19 cellular contexts compared by ENCODE assay signal in the genomic region with DNA sequence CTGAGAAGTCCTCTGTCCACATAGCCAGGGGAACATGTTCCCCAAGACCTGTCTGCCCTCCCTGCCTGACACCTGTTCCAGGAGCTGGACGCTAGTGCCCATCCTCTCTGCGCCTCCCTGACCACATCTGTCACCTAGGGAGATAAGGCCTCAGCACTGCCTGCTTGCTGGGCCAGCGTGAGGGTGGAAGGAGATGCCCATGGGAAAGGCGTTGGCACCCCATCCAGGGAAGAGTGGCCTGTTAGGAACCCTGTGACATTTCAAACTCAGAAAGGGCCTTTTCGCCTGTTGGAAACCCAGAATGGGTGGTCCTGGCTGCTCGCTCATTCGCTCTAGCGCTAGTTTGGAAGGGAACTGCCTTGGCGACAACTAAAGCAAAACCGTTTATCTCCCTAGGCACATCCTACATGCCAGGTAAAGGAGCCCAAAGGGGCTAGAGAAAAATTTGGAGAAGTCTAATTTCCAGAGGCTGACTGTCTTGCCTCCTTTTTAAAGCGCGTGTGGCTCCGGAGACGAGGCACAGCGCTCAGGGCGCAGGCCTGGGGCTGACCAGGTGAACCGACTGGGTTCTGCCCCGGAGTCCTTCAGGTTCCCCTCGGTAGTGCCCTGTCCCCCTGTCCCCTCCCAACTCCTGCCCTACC. TPM values are rescaled to one million over a fixed set of nuclear protein-coding genes. Genes with fewer than 3 reads are reported as not detected.
DNase-seq lines count a peak whose midpoint lies in the region; ATAC-seq, FAIRE-seq and TF ChIP-seq lines count a peak whose summit lies in the region.
"Had no signal": no experiment of that assay in that cellular context is flagged by ENCODE, and none has a peak within 500 bp of the region (broad histone marks: within the 10 kb centered on the region; RNA-seq: fewer than 3 reads in every experiment).

No MANE protein-coding gene starts in this region.

- ATAC-seq in naive thymus-derived CD8-positive, alpha-beta T cell: no peak
- ATAC-seq in GM19023 (IDR thresholded peaks at IDR 0.05; ENCODE audit: unreplicated experiment): no peak
- ATAC-seq in HG03342 (IDR thresholded peaks at IDR 0.05; ENCODE audit: unreplicated experiment): no peak
- ATAC-seq: activated CD8-positive, alpha-beta T cell treated with anti-CD3 and anti-CD28 coated beads, Interleukin-2, amount 10 ng/mL, durations not matched to agents 7 days and 5 days; activated T-helper 17 cell treated with anti-CD3 and anti-CD28 coated beads, Interleukin-2, amount 50 U/mL, for 72 hours; effector memory CD8-positive, alpha-beta T cell had no signal

- H3K18ac ChIP-seq in H1 (ENCODE audit: extremely low read depth, low read length): no peak overlapping the region; the same call in 1 of the 2 replicates

- H3K14ac ChIP-seq in H1 (ENCODE audit: insufficient read length): no peak overlapping the region

- 0 out of 7 replicates have a peak overlapping the region, but pooled peaks of 2 of the 4 experiments have one; percentile 3 to 4 for H3K9ac ChIP-seq in H1 (replicated peaks in 1 of 4; ENCODE audit: extremely low read depth in 1 of 4, low read depth in 3 of 4, low read length in 3 of 4)

- H3K79me1 ChIP-seq in H1 (ENCODE audit: low read depth, low read length): no peaks in the 10 kb centered on the region; the same call in 1 of the 2 replicates

- H3K4me1 Mint-ChIP-seq in naive thymus-derived CD8-positive, alpha-beta T cell: peaks cover 5 to 27% (median 23%) of the 10 kb centered on the region in 4 donors

- H4K20me1 ChIP-seq in H1 (replicated peaks in 1 of 2; ENCODE audit: control insufficient read depth in 1 of 2, insufficient read depth in 2 of 2, low read length in 2 of 2): peaks cover 0 to 5% of the 10 kb centered on the region in 2 experiments

- POLR2A ChIA-PET in H1 (lab: Charles Lee; ENCODE audit: partially characterized antibody): interaction anchor here (0.9 to 6.1 kb wide), 8 partner anchors 13 to 99 kb away, joined by 3 to 48 read pairs (median 4); a partner anchor contains a TSS
- POLR2A ChIA-PET in naive thymus-derived CD8-positive, alpha-beta T cell (lab: Charles Lee): no interaction called here

- H2AK5ac ChIP-seq in H1 (ENCODE audit: low read depth, low read length): peak overlapping the region; percentile 32; the same call in 1 of the 2 replicates

- TF ChIP-seq EP300 in H1 (IDR thresholded peaks at IDR 0.05; ENCODE audit: borderline replicate concordance in 1 of 2, low read depth in 2 of 2, low read length in 2 of 2): no peak

- no peak overlapping the region for H3K56ac ChIP-seq in H1 (replicated peaks; ENCODE audit: insufficient read length, low read depth, low read length)

- 50% methylated on average over 19 of the region's 19 CpGs; no CpG with 5 or more reads in 1 of the 2 experiments for WGBS in H1 (ENCODE audit: extremely low coverage in 1 of 2, insufficient coverage in 1 of 2, insufficient read length in 1 of 2, insufficient replicate concordance in 2 of 2, low coverage in 1 of 2, low lambda C conversion rate in 2 of 2, missing lambda C conversion rate in 1 of 2), 2 experiments

- TF ChIP-seq POLR2A in H1 (IDR thresholded peaks at IDR 0.05; ENCODE audit: control extremely low read depth in 1 of 2, low read depth in 2 of 2, low read length in 2 of 2): no peak

- H2BK20ac ChIP-seq in H1 (ENCODE audit: low read length): 0 out of 2 replicates have a peak overlapping the region, but pooled peaks have one; percentile 48

- CTCF ChIA-PET in H1 (lab: Charles Lee; ENCODE audit: partially characterized antibody): interaction anchor here (2.8 kb wide), 1 partner anchor 178 kb away, joined by 10 read pairs; no protein-coding TSS in a partner anchor

- H2BK120ac ChIP-seq in H1 (replicated peaks; ENCODE audit: low read depth, low read length): no peak overlapping the region

- H3K23me2 ChIP-seq in H1 (ENCODE audit: low read depth, low read length): peaks cover 7% of the 10 kb centered on the region

- no peak overlapping the region for H4K91ac ChIP-seq in H1 (replicated peaks; ENCODE audit: insufficient read length, low read length)

- no peak overlapping the region for H4K5ac ChIP-seq in H1 (ENCODE audit: insufficient read length, low read depth, low read length)

- peaks cover 21 to 62% (median 34%) of the 10 kb centered on the region in 5 donors for H3K27me3 Mint-ChIP-seq in naive thymus-derived CD8-positive, alpha-beta T cell

- H3K36me3 ChIP-seq in right atrium auricular region (no peaks in the 10 kb centered on the region), H1 (ENCODE audit: control insufficient read depth in 2 of 4, insufficient read depth in 4 of 4, low read length in 3 of 4) (no peaks in the 10 kb centered on the region; a peak in 1 of 8 replicates), tibial artery (no peaks in the 10 kb centered on the region)
- H3K36me3 ChIP-seq: vagina had no signal

- peaks cover 23 to 35% of the 10 kb centered on the region in 2 donors for H3K27me3 ChIP-seq in right atrium auricular region
- H3K27me3 ChIP-seq in H1 (replicated peaks in 1 of 4; ENCODE audit: control insufficient read depth in 3 of 4, extremely low read depth in 1 of 4, insufficient read depth in 3 of 4, low read length in 3 of 4): peaks cover 35 to 63% (median 58%) of the 10 kb centered on the region in 4 experiments
- peaks cover 0 to 61% of the 10 kb centered on the region in 2 donors for H3K27me3 ChIP-seq in tibial artery

- H3K4me3 Mint-ChIP-seq in naive thymus-derived CD8-positive, alpha-beta T cell: peak overlapping the region in 7 of 10 donors; percentile 3 to 84 (median 67)
- H3K4me3 Mint-ChIP-seq: activated CD8-positive, alpha-beta T cell treated with anti-CD3 and anti-CD28 coated beads, Interleukin-2, amount 10 ng/mL, durations not matched to agents 7 days and 5 days; central memory CD8-positive, alpha-beta T cell had no signal

- no peaks in the 10 kb centered on the region for H3K79me2 ChIP-seq in H1 (ENCODE audit: control insufficient read depth in 1 of 2, insufficient read depth in 2 of 2, low read length in 2 of 2)

- H3K4me1 ChIP-seq in right atrium auricular region (peaks cover 0 to 40% of the 10 kb centered on the region in 2 donors), H1 (replicated peaks in 1 of 4; ENCODE audit: control insufficient read depth in 3 of 4, insufficient read depth in 4 of 4, low read length in 3 of 4) (peaks cover 0 to 18% (median 10%) of the 10 kb centered on the region in 4 experiments; a peak in 6 of 7 replicates), tibial artery (peaks cover 0 to 47% (median 41%) of the 10 kb centered on the region in 4 donors)

- peaks cover 0 to 3% (median 0%) of the 10 kb centered on the region in 9 donors for H3K9me3 Mint-ChIP-seq in naive thymus-derived CD8-positive, alpha-beta T cell
- H3K9me3 Mint-ChIP-seq: activated T-helper 17 cell treated with anti-CD3 and anti-CD28 coated beads, Interleukin-2, amount 50 U/mL, for 72 hours; central memory CD8-positive, alpha-beta T cell; effector memory CD8-positive, alpha-beta T cell had no signal

- peak overlapping the region; percentile 17 to 60 for H3K27ac ChIP-seq in right atrium auricular region
- H3K27ac ChIP-seq in H1 (ENCODE audit: low read depth, low read length): no peak overlapping the region
- H3K27ac ChIP-seq in tibial artery: no peak overlapping the region
- H3K27ac ChIP-seq: vagina had no signal

- peak overlapping the region in 1 of 2 donors; percentile 15 for H3K4me3 ChIP-seq in right atrium auricular region
- peak overlapping the region; percentile 9 to 64 (median 35); a peak in 7 of 8 replicates for H3K4me3 ChIP-seq in H1 (ENCODE audit: extremely low read depth in 1 of 4, insufficient read depth in 2 of 4, low read depth in 3 of 4, low read length in 4 of 4)
- peak overlapping the region; percentile 23 to 26 for H3K4me3 ChIP-seq in tibial artery
- H3K4me3 ChIP-seq: vagina had no signal

- H2BK5ac ChIP-seq in H1 (ENCODE audit: low read depth, low read length): no peak overlapping the region

- no peak overlapping the region for H3K23ac ChIP-seq in H1 (ENCODE audit: insufficient read length)

- intact Hi-C loops in cardiac septum (cut with DNase I) (loop anchor here (1.0 kb wide), 1 partner anchor 25 kb away; no protein-coding TSS in a partner anchor), tibial artery (cut with DNase I; ENCODE audit: low total_unique reads) (loop anchor here (10.0 kb wide), 1 partner anchor 89 kb away; a partner anchor contains a TSS)

- no peak overlapping the region for H2AFZ ChIP-seq in H1 (ENCODE audit: low read length)

- no peak overlapping the region for H3K4ac ChIP-seq in H1 (replicated peaks; ENCODE audit: insufficient read length, low read depth, low read length)

- peaks cover 0 to 6% (median 3%) of the 10 kb centered on the region in 3 donors for H3K36me3 Mint-ChIP-seq in naive thymus-derived CD8-positive, alpha-beta T cell

- DNase-seq in right atrium auricular region (ENCODE audit: low spot score) (no peak), cardiac septum (ENCODE audit: low spot score) (no peak), H1 (ENCODE audit: low read depth in 1 of 2, low spot score in 2 of 2) (no peak), tibial artery (no peak), cerebellum (ENCODE audit: low spot score) (no peak)
- no peak for DNase-seq in naive thymus-derived CD8-positive, alpha-beta T cell
- DNase-seq: activated CD8-positive, alpha-beta T cell treated with anti-CD3 and anti-CD28 coated beads, Interleukin-2, amount 10 ng/mL, durations not matched to agents 7 days and 5 days; effector memory CD8-positive, alpha-beta T cell; NCI-H1694; NCI-H345; SHP77; stimulated activated CD4-positive, alpha-beta T cell treated with anti-CD3 and anti-CD28 coated beads, Interleukin-15, amount 100 ng/mL, for 24 hours had no signal

- H3K9me3 ChIP-seq in right atrium auricular region: no peaks in the 10 kb centered on the region
- no peaks in the 10 kb centered on the region for H3K9me3 ChIP-seq in H1 (ENCODE audit: insufficient read depth in 2 of 2, low read depth in 1 of 2, low read length in 1 of 2)
- no peaks in the 10 kb centered on the region for H3K9me3 ChIP-seq in tibial artery
- H3K9me3 ChIP-seq: vagina had no signal

- FAIRE-seq in H1 (lab: Jason Lieb, UNC): no peak
- FAIRE-seq: HTR-8/SVneo had no signal

- TF ChIP-seq RAD21 in H1 (IDR thresholded peaks at IDR 0.05 in 1 of 2, conservative IDR thresholded peaks at IDR 0.05 in 1 of 2; ENCODE audit: low read depth in 2 of 2, low read length in 2 of 2): no peak

- peak overlapping the region; percentile 76 for H3K4me2 ChIP-seq in H1 (ENCODE audit: insufficient read depth in 1 of 2, low read depth in 2 of 2, low read length in 2 of 2)

- no peak overlapping the region for H4K8ac ChIP-seq in H1 (ENCODE audit: extremely low read depth, insufficient read depth, low read length)

- no peak for TF ChIP-seq CTCF in right atrium auricular region (IDR thresholded peaks at IDR 0.05)
- no peak for TF ChIP-seq CTCF in H1 (IDR thresholded peaks at IDR 0.05; ENCODE audit: control extremely low read depth in 1 of 3, insufficient read depth in 1 of 3, low read depth in 1 of 3, low read length in 3 of 3)
- TF ChIP-seq CTCF in tibial artery (IDR thresholded peaks at IDR 0.05): no peak

- no peak overlapping the region for H3K27ac Mint-ChIP-seq in naive thymus-derived CD8-positive, alpha-beta T cell
- H3K27ac Mint-ChIP-seq: activated CD8-positive, alpha-beta T cell treated with anti-CD3 and anti-CD28 coated beads, Interleukin-2, amount 10 ng/mL, durations not matched to agents 7 days and 5 days; activated T-helper 17 cell treated with anti-CD3 and anti-CD28 coated beads, Interleukin-2, amount 50 U/mL, for 72 hours; effector memory CD8-positive, alpha-beta T cell; progenitor cell of endocrine pancreas had no signal

- H2BK12ac ChIP-seq in H1 (ENCODE audit: low read depth, low read length): peak overlapping the region; percentile 82; the same call in 1 of the 2 replicates

- H2BK15ac ChIP-seq in H1 (ENCODE audit: low read length): peak overlapping the region; percentile 2; the same call in 1 of the 2 replicates

RNA-seq across cellular contexts. Expression of a gene that starts 0.4 kb away (rescaled TPM):
- total RNA-seq in right atrium auricular region (1,000 to 10,000 TPM in 1 of 2 donors, 100 to 1,000 TPM in 1; 422 to 3,527 TPM), cardiac septum (14,709 TPM), cerebellum (2.1 TPM)
- 56.2 and 58.2 TPM in 2 replicates for total RNA-seq in H1 (2021; fragmentation: NEBNext Ultra II Directional; extraction: Animal tissue kit (Norgen Biotek cat#: 25700))
- 23.5 and 49.6 TPM in 2 replicates for polyA plus RNA-seq in H1 (2011; rRNA removed)
- polyA plus RNA-seq in H1 (2011; cell fraction: cytosol; rRNA removed): 29.2 TPM
- polyA plus RNA-seq in H1 (2011; cell fraction: nucleus; rRNA removed): 34.0 TPM
- 27.7 to 38.9 TPM (median 29.2 TPM) in 4 replicates for polyA plus RNA-seq in H1 (2012, experiment 1 of 2)
- 32.8 TPM for polyA plus RNA-seq in H1 (2012, experiment 2 of 2)
- 60.4 TPM for polyA plus RNA-seq in H1 (2013, experiment 1 of 2)
- polyA plus RNA-seq in H1 (2013, experiment 2 of 2): 60.9 TPM
- polyA minus RNA-seq in H1 (2011; rRNA and poly(A)+ RNA removed): 9.3 and 14.8 TPM in 2 replicates
- 31.8 TPM for polyA minus RNA-seq in H1 (2011; cell fraction: cytosol; rRNA and poly(A)+ RNA removed)
- 13.7 TPM for polyA minus RNA-seq in H1 (2011; cell fraction: nucleus; rRNA and poly(A)+ RNA removed)
- under 1 TPM; 0.34 to 0.36 TPM for total RNA-seq in naive thymus-derived CD8-positive, alpha-beta T cell
- polyA plus RNA-seq in naive thymus-derived CD8-positive, alpha-beta T cell: not detected
- total RNA-seq: activated CD8-positive, alpha-beta T cell treated with anti-CD3 and anti-CD28 coated beads, Interleukin-2, amount 10 ng/mL, durations not matched to agents 7 days and 5 days; activated T-helper 17 cell treated with anti-CD3 and anti-CD28 coated beads, Interleukin-2, amount 50 U/mL, for 72 hours; vagina had no signal

Comparison
In these comparisons a context has a peak if more than half of its experiments do, and no peak if none do; other contexts are left out.
1. H3K27ac ChIP-seq: peak in right atrium auricular region (2 of 2); none in H1 (single experiment) and tibial artery (0 of 2).
2. RNA of a gene that starts 0.4 kb away (total RNA-seq): 14,709 TPM in cardiac septum (single experiment), 422 to 3,527 TPM in right atrium auricular region and 56.2 to 58.2 TPM in H1; 2.1 TPM in cerebellum (single experiment) and 0.34 to 0.36 TPM in naive thymus-derived CD8-positive, alpha-beta T cell; every median in the first group is over 10 times any median in the second.